ENCODE assay signal across 1 cellular context in genomic region chr9:128911529-128912035, GRCh38.
TF ChIP-seq lines count a peak whose summit lies in the region.

No MANE protein-coding gene starts in this region.

TF ChIP-seq in WTC11, 78 proteins besides CTCF, POLR2A, EP300 and RAD21 (continued from another document):
- TF ChIP-seq ZNF281 (CRISPR knock-in tag; IDR thresholded peaks at IDR 0.05) (no peak), ZNF138 (CRISPR knock-in tag; conservative IDR thresholded peaks at IDR 0.05) (no peak), TCF7 (CRISPR knock-in tag; IDR thresholded peaks at IDR 0.05; ENCODE audit: low read depth) (no peak)
